ENCODE assay signal across 8 cellular contexts in the genomic region with DNA sequence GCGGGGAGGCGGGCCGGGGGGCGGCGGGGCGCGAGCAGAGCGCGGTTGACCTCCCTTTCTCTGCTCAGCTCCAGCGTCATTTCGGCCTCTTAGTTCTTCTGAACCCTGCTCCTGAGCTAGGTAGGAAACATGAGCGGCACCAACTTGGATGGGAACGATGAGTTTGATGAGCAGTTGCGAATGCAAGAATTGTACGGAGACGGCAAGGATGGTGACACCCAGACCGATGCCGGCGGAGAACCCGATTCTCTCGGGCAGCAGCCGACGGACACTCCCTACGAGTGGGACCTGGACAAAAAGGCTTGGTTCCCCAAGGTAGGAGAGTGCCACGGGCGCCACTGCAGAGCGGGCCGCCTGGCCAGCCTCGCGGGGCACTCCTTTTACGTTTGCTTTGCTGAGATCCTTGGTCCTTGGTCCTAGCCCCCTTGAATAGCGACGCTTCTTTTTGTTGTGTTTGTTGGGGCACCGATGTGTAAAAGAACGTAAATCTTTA. TPM values are rescaled to one million over a fixed set of nuclear protein-coding genes. Genes with fewer than 3 reads are reported as not detected.
DNase-seq lines count a peak whose midpoint lies in the region; ATAC-seq and TF ChIP-seq lines count a peak whose summit lies in the region.

A gene with protein sequence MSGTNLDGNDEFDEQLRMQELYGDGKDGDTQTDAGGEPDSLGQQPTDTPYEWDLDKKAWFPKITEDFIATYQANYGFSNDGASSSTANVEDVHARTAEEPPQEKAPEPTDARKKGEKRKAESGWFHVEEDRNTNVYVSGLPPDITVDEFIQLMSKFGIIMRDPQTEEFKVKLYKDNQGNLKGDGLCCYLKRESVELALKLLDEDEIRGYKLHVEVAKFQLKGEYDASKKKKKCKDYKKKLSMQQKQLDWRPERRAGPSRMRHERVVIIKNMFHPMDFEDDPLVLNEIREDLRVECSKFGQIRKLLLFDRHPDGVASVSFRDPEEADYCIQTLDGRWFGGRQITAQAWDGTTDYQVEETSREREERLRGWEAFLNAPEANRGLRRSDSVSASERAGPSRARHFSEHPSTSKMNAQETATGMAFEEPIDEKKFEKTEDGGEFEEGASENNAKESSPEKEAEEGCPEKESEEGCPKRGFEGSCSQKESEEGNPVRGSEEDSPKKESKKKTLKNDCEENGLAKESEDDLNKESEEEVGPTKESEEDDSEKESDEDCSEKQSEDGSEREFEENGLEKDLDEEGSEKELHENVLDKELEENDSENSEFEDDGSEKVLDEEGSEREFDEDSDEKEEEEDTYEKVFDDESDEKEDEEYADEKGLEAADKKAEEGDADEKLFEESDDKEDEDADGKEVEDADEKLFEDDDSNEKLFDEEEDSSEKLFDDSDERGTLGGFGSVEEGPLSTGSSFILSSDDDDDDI (plus strand): TSS at position 37 of the 493 bp plus-strand sequence. CDS start 93 bp downstream, at position 130.

- DNase-seq in G401 (ENCODE audit: low spot score) (no peak), NCI-H748 (lab: John Stamatoyannopoulos, UW; ENCODE audit: unreplicated experiment) (peak; percentile 78), colonic mucosa (no peak), lung microvascular endothelial cell (ENCODE audit: low read depth in 2 of 2) (no peak), tibial nerve (ENCODE audit: low spot score in 2 of 2) (no peak), EL (no peak)
- no peak for DNase-seq in activated CD8-positive, alpha-beta memory T cell treated with anti-CD3 and anti-CD28 coated beads, Interleukin-2, amount 50 U/mL, for 48 hours

- TF ChIP-seq POLR2A in tibial nerve (IDR thresholded peaks at IDR 0.05), result no peak

- H3K9ac ChIP-seq in colonic mucosa (ENCODE audit: low read depth in 2 of 2, low read length in 2 of 2), result peak within 1 kb of the TSS; percentile 60 to 66

- ATAC-seq in GM21786 (IDR thresholded peaks at IDR 0.05; ENCODE audit: unreplicated experiment), result peak; percentile 11

- TF ChIP-seq EP300 in tibial nerve (IDR thresholded peaks at IDR 0.05), result peak in 1 of 2 donors; percentile 56

- H3K36me3 ChIP-seq in colonic mucosa (no peaks in the 10 kb centered on the region), tibial nerve (peaks cover 0 to 12% (median 0%) of the 10 kb centered on the region in 3 donors)

- no peaks in the 10 kb centered on the region for H3K27me3 ChIP-seq in colonic mucosa
- H3K27me3 ChIP-seq in tibial nerve, result no peaks in the 10 kb centered on the region

- H3K9me3 ChIP-seq in colonic mucosa, result no peaks in the 10 kb centered on the region
- no peaks in the 10 kb centered on the region for H3K9me3 ChIP-seq in tibial nerve

- peak within 1 kb of the TSS; percentile 90 for H3K27ac ChIP-seq in colonic mucosa
- H3K27ac ChIP-seq in tibial nerve, result peak within 1 kb of the TSS; percentile 93 to 99 (median 93)

- TF ChIP-seq CTCF in colonic mucosa (IDR thresholded peaks at IDR 0.05) (no peak), tibial nerve (IDR thresholded peaks at IDR 0.05) (no peak)

- 3 to 52% methylated on average over 4 to 33 of the region's 35 CpGs for WGBS in tibial nerve, 2 donors

- intact Hi-C loops in colonic mucosa (cut with DNase I), result loop anchor here (10.0 kb wide), 1 partner anchor 513 kb away; the partner anchor contains the start of gene SLC9A6

- H3K4me1 ChIP-seq in colonic mucosa (no peaks in the 10 kb centered on the region), tibial nerve (peaks cover 0 to 21% (median 0%) of the 10 kb centered on the region in 4 donors)

- in situ Hi-C loops in G401 (cut with HindIII; ENCODE audit: low sequenced_read_pairs), result no loop called here

- H3K4me3 ChIP-seq in colonic mucosa, result peak within 1 kb of the TSS; percentile 61
- peak within 1 kb of the TSS; percentile 38 to 69 (median 58) for H3K4me3 ChIP-seq in tibial nerve

RNA-seq across cellular contexts. Expression of the gene that starts here (rescaled TPM):
- 26.3 and 49.9 TPM in 2 replicates for total RNA-seq in G401 (2014; rRNA removed; shearing (Covaris generic))
- total RNA-seq in colonic mucosa (10 to 100 TPM; 30.6 to 35.9 TPM), lung microvascular endothelial cell (18.5 and 22.6 TPM in 2 replicates), tibial nerve (10 to 100 TPM; 37.5 to 53.1 (median 44.1) TPM)
